ENCODE assay signal across 17 cellular contexts in genomic region chr1:234647245-234647644, GRCh38.
DNase-seq lines count a peak whose midpoint lies in the region; ATAC-seq and FAIRE-seq lines count a peak whose summit lies in the region.
"Had no signal": no experiment of that assay in that cellular context is flagged by ENCODE, and none has a peak within 500 bp of the region (broad histone marks: within the 10 kb centered on the region; RNA-seq: fewer than 3 reads in every experiment).

No MANE protein-coding gene starts in this region.

- DNase-seq in NAMALWA (ENCODE audit: low spot score) (peak; percentile 78), NCI-H2029 treated with DMSO at 0.1 percent for 48 hours (lab: John Stamatoyannopoulos, UW) (peak; percentile 59), NCI-H774 (lab: John Stamatoyannopoulos, UW) (peak; percentile 87), T-helper 1 cell (no peak)
- DNase-seq in activated CD8-positive, alpha-beta memory T cell treated with anti-CD3 and anti-CD28 coated beads, Interleukin-2, amount 50 U/mL, for 4 hours, result no peak
- DNase-seq: activated CD4-positive, alpha-beta T cell treated with anti-CD3 and anti-CD28 coated beads, Interleukin-2, amount 50 U/mL, for 1 hour; activated naive CD4-positive, alpha-beta T cell; aorta; BE2C; H7; NCI-H187; stimulated activated naive B cell treated with anti-CD40 and anti-IgM and Interleukin-4, amounts not matched to agents 10 μg/mL and 1 μg/mL and 100 μg/mL, for 72 hours; tibial artery had no signal

- peak; percentile 95 for FAIRE-seq in islet of Langerhans (lab: Jason Lieb, UNC)
- FAIRE-seq: endometrium, GM18507 had no signal

- no peak for ATAC-seq in HG03378 (IDR thresholded peaks at IDR 0.05; ENCODE audit: unreplicated experiment)

Comparison
In these comparisons a context has a peak if more than half of its experiments do, and no peak if none do; other contexts are left out.
1. DNase-seq: peak in NAMALWA (single experiment), NCI-H2029 treated with DMSO at 0.1 percent for 48 hours (single experiment) and NCI-H774 (single experiment); none in T-helper 1 cell (0 of 5) and activated CD8-positive, alpha-beta memory T cell treated with anti-CD3 and anti-CD28 coated beads, Interleukin-2, amount 50 U/mL, for 4 hours (single experiment).